Comparison of ENCODE assay signal across 21 cellular contexts in the genomic region with DNA sequence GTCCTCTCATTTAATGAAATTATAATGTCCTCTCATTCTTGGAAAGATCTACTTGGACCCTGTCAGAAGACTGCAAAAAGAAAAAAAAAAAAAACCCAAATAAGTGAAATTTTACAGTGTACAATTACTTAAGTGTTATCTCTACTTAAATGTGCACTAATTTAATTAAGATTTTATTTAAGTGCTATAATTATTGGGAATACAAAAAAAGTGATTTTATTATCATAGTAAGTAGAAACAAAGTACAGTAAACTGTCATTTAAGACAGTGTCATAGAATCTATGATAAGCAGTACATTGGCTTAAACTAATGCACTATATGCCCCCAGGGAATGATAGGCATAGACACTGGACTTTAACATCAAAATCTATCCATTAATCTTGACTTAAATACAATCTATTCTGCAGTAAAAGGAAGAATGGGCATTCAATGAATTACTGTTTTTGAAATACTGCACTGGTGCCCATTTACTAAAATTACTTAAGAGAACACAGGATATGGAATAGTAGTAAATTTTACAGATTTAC. TPM values are rescaled to one million over a fixed set of nuclear protein-coding genes. Genes with fewer than 3 reads are reported as not detected.
"Had no signal": no experiment of that assay in that cellular context is flagged by ENCODE, and none has a peak within 500 bp of the region (broad histone marks: within the 10 kb centered on the region; RNA-seq: fewer than 3 reads in every experiment).

No MANE protein-coding gene starts in this region.

- H3K36me3 Mint-ChIP-seq: activated naive CD8-positive, alpha-beta T cell treated with anti-CD3 and anti-CD28 coated beads, Interleukin-2, amount 10 ng/mL, durations not matched to agents 7 days and 5 days had no signal

- H3K27ac Mint-ChIP-seq: activated CD4-positive, alpha-beta T cell treated with anti-CD3 and anti-CD28 coated beads for 36 hours; activated CD8-positive, alpha-beta T cell treated with anti-CD3 and anti-CD28 coated beads for 36 hours; activated naive CD8-positive, alpha-beta T cell treated with anti-CD3 and anti-CD28 coated beads, Interleukin-2, amount 10 ng/mL, durations not matched to agents 7 days and 5 days; activated T-cell treated with anti-CD3 and anti-CD28 coated beads, Interleukin-2, amount 50 U/mL, for 72 hours had no signal

- FAIRE-seq: K562 had no signal

- H3K9me3 Mint-ChIP-seq: activated CD8-positive, alpha-beta T cell treated with anti-CD3 and anti-CD28 coated beads for 36 hours; activated naive CD8-positive, alpha-beta T cell treated with anti-CD3 and anti-CD28 coated beads, Interleukin-2, amount 10 ng/mL, durations not matched to agents 7 days and 5 days; activated T-cell treated with anti-CD3 and anti-CD28 coated beads, Interleukin-2, amount 50 U/mL, for 72 hours had no signal

- ATAC-seq: activated CD4-positive, alpha-beta T cell treated with anti-CD3 and anti-CD28 coated beads for 36 hours; activated CD8-positive, alpha-beta T cell treated with anti-CD3 and anti-CD28 coated beads for 36 hours; activated T-cell treated with anti-CD3 and anti-CD28 coated beads, Interleukin-2, amount 50 U/mL, for 72 hours; K562 had no signal

- DNase-seq: activated CD4-positive, alpha-beta T cell treated with anti-CD3 and anti-CD28 coated beads for 36 hours; activated CD8-positive, alpha-beta memory T cell treated with anti-CD3 and anti-CD28 coated beads, Interleukin-2, amount 50 U/mL, for 4 hours; activated CD8-positive, alpha-beta T cell treated with anti-CD3 and anti-CD28 coated beads for 36 hours; activated naive CD4-positive, alpha-beta T cell treated with anti-CD3 and anti-CD28 coated beads, Interleukin-2, amount 50 U/mL, for 16 hours; activated naive CD8-positive, alpha-beta T cell treated with anti-CD3 and anti-CD28 coated beads, Interleukin-2, amount 10 ng/mL, durations not matched to agents 7 days and 5 days; activated T-cell treated with anti-CD3 and anti-CD28 coated beads, Interleukin-2, amount 50 U/mL, for 72 hours; adrenal gland; anterior cingulate cortex; caudate nucleus; Kasumi-1; NCI-H1694 treated with DMSO at 0.1 percent for 48 hours; NCI-H2227 treated with DMSO at 0.1 percent for 48 hours; NCI-H446 treated with DMSO at 0.1 percent for 48 hours; NCI-H526; Peyer's patch; Right ventricle myocardium superior; T-helper 1 cell had no signal

- H3K27me3 Mint-ChIP-seq: activated CD4-positive, alpha-beta T cell treated with anti-CD3 and anti-CD28 coated beads for 36 hours; activated CD8-positive, alpha-beta T cell treated with anti-CD3 and anti-CD28 coated beads for 36 hours; activated naive CD8-positive, alpha-beta T cell treated with anti-CD3 and anti-CD28 coated beads, Interleukin-2, amount 10 ng/mL, durations not matched to agents 7 days and 5 days had no signal

- H3K4me3 Mint-ChIP-seq: activated CD4-positive, alpha-beta T cell treated with anti-CD3 and anti-CD28 coated beads for 36 hours; activated CD8-positive, alpha-beta T cell treated with anti-CD3 and anti-CD28 coated beads for 36 hours; activated naive CD8-positive, alpha-beta T cell treated with anti-CD3 and anti-CD28 coated beads, Interleukin-2, amount 10 ng/mL, durations not matched to agents 7 days and 5 days; activated T-cell treated with anti-CD3 and anti-CD28 coated beads, Interleukin-2, amount 50 U/mL, for 72 hours had no signal

- H3K4me1 Mint-ChIP-seq: activated CD4-positive, alpha-beta T cell treated with anti-CD3 and anti-CD28 coated beads for 36 hours; activated naive CD8-positive, alpha-beta T cell treated with anti-CD3 and anti-CD28 coated beads, Interleukin-2, amount 10 ng/mL, durations not matched to agents 7 days and 5 days had no signal

RNA-seq across cellular contexts. Expression of a gene that starts 23.3 kb away (rescaled TPM):
- total RNA-seq: activated CD4-positive, alpha-beta T cell treated with anti-CD3 and anti-CD28 coated beads for 36 hours; activated CD8-positive, alpha-beta T cell treated with anti-CD3 and anti-CD28 coated beads for 36 hours; activated naive CD8-positive, alpha-beta T cell treated with anti-CD3 and anti-CD28 coated beads, Interleukin-2, amount 10 ng/mL, durations not matched to agents 7 days and 5 days; breast epithelium; chondrocyte; K562; Peyer's patch; Right ventricle myocardium superior; T-helper 2 cell treated with Interferon-gamma antibody and Interleukin-4, amounts not matched to agents 100 ng/mL and 5 ng/mL, for 36 hours had no signal
- polyA plus RNA-seq: K562 had no signal
